In genomic region chr1:68826861-68827260, GRCh38 we compare ENCODE assay signal across 23 cellular contexts.
"Had no signal": no experiment of that assay in that cellular context is flagged by ENCODE, and none has a peak within 500 bp of the region (broad histone marks: within the 10 kb centered on the region; RNA-seq: fewer than 3 reads in every experiment).

No MANE protein-coding gene starts in this region.

- DNase-seq: islet precursor cell; left ventricle myocardium inferior; mesendoderm; naive B cell; natural killer cell; nephron progenitor cell; occipital lobe; retina; right cardiac atrium; stimulated activated CD4-positive, alpha-beta T cell treated with anti-CD3 and anti-CD28 coated beads, Interleukin-12 subunit alpha, Interleukin-12 subunit beta, amount 100 ng/mL, for 4 hours; stimulated activated CD4-positive, alpha-beta T cell treated with anti-CD3 and anti-CD28 coated beads, Interleukin-15, amount 100 ng/mL, for 24 hours; stimulated activated CD4-positive, alpha-beta T cell treated with anti-CD3 and anti-CD28 coated beads, Interleukin-2, amount 100 ng/mL, for 24 hours; stimulated activated CD4-positive, alpha-beta T cell treated with anti-CD3 and anti-CD28 coated beads, Interleukin-4, amount 100 ng/mL, for 1 hour; stimulated activated naive B cell treated with anti-CD40 and anti-IgM and Interleukin-4, amounts not matched to agents 10 μg/mL and 1 μg/mL and 100 μg/mL, for 72 hours; stimulated activated naive CD8-positive, alpha-beta T cell treated with anti-CD3 and anti-CD28 coated beads, Interleukin-15, Interleukin-2, amounts not matched to agents 100 U/mL and 50 U/mL, for 24 hours; stomach; testis; thyroid gland; transverse colon; upper lobe of left lung had no signal

- H3K4me3 Mint-ChIP-seq: mesothelial cell of epicardium; naive B cell; natural killer cell; nephron progenitor cell; neural progenitor cell; stimulated activated naive B cell treated with anti-CD40 and anti-IgM and Interleukin-4, amounts not matched to agents 10 μg/mL and 1 μg/mL and 100 μg/mL, for 72 hours had no signal

- H3K27ac Mint-ChIP-seq: mesothelial cell of epicardium; naive B cell; natural killer cell; nephron progenitor cell; neural progenitor cell; progenitor cell of endocrine pancreas; stimulated activated naive B cell treated with anti-CD40 and anti-IgM and Interleukin-4, amounts not matched to agents 10 μg/mL and 1 μg/mL and 100 μg/mL, for 72 hours had no signal

- H3K27me3 Mint-ChIP-seq: naive B cell; progenitor cell of endocrine pancreas; stimulated activated naive B cell treated with anti-CD40 and anti-IgM and Interleukin-4, amounts not matched to agents 10 μg/mL and 1 μg/mL and 100 μg/mL, for 72 hours had no signal

- H3K36me3 Mint-ChIP-seq: neural progenitor cell; stimulated activated naive B cell treated with anti-CD40 and anti-IgM and Interleukin-4, amounts not matched to agents 10 μg/mL and 1 μg/mL and 100 μg/mL, for 72 hours had no signal

- H3K4me1 Mint-ChIP-seq: mesothelial cell of epicardium; naive B cell; natural killer cell; nephron progenitor cell; stimulated activated naive B cell treated with anti-CD40 and anti-IgM and Interleukin-4, amounts not matched to agents 10 μg/mL and 1 μg/mL and 100 μg/mL, for 72 hours had no signal
